Comparison of ENCODE assay signal across 3 cellular contexts in genomic region chr16:84225126-84225525, GRCh38.
TF ChIP-seq lines count a peak whose summit lies in the region.

No MANE protein-coding gene starts in this region.

TF ChIP-seq in A549, 52 proteins besides CTCF, POLR2A, EP300 and RAD21:
- TF ChIP-seq ZFP36 (IDR thresholded peaks at IDR 0.05; ENCODE audit: borderline replicate concordance, partially characterized antibody): peak; percentile 61
- TF ChIP-seq ZNF302 (CRISPR knock-in tag; IDR thresholded peaks at IDR 0.05): no peak
- 0 out of 2 replicates have a peak, but pooled peaks have one; percentile 34 for TF ChIP-seq CHD4 (IDR thresholded peaks at IDR 0.05; ENCODE audit: borderline replicate concordance)

TF ChIP-seq in HEK293, 187 proteins besides CTCF, POLR2A, EP300 and RAD21:
- TF ChIP-seq ZNF768 (tag by site-specific recombination; IDR thresholded peaks at IDR 0.05) (0 out of 2 replicates have a peak, but pooled peaks have one; percentile 44), GFI1B (tag by site-specific recombination; IDR thresholded peaks at IDR 0.05) (no peak)
TF ChIP-seq in HEK293: peak in this region for 1.

TF ChIP-seq in H1, 55 proteins besides CTCF, POLR2A, EP300 and RAD21:
- TF ChIP-seq GTF2F1 (IDR thresholded peaks at IDR 0.05; ENCODE audit: borderline replicate concordance, low read depth, low read length) (no peak), BACH1 (IDR thresholded peaks at IDR 0.05; ENCODE audit: low read length) (no peak), KDM1A (IDR thresholded peaks at IDR 0.05; ENCODE audit: borderline replicate concordance, low read length) (peak; percentile 64; the same call in 1 of the 2 replicates), KDM4A (IDR thresholded peaks at IDR 0.05; ENCODE audit: low read depth, low read length, severe bottlenecking) (no peak), BCL11A (IDR thresholded peaks at IDR 0.05; ENCODE audit: low read depth in 2 of 2, low read length in 2 of 2) (no peak), PHF8 (conservative IDR thresholded peaks at IDR 0.05; ENCODE audit: low read depth, low read length) (no peak)
